12 cellular contexts compared by ENCODE assay signal in genomic region chr10:123156091-123156490, GRCh38. TPM values are rescaled to one million over a fixed set of nuclear protein-coding genes. Genes with fewer than 3 reads are reported as not detected.
DNase-seq lines count a peak whose midpoint lies in the region; ATAC-seq, FAIRE-seq and TF ChIP-seq lines count a peak whose summit lies in the region.
"Had no signal": no experiment of that assay in that cellular context is flagged by ENCODE, and none has a peak within 500 bp of the region (broad histone marks: within the 10 kb centered on the region; RNA-seq: fewer than 3 reads in every experiment).

No MANE protein-coding gene starts in this region.

- FAIRE-seq in K562 (lab: Jason Lieb, UNC) = no peak

- no peaks in the 10 kb centered on the region for H3K9me1 ChIP-seq in K562 (ENCODE audit: control insufficient read depth, insufficient read depth, low read length)

- TF ChIP-seq EP300 in K562 (IDR thresholded peaks at IDR 0.05; ENCODE audit: low read length) = no peak

- no peak for TF ChIP-seq POLR2A in K562 (conservative IDR thresholded peaks at IDR 0.05)

- no peak for ATAC-seq in K562
- ATAC-seq in GM19324 (IDR thresholded peaks at IDR 0.05; ENCODE audit: low FRiP score, unreplicated experiment) = no peak
- no peak for ATAC-seq in GM21528 (IDR thresholded peaks at IDR 0.05; ENCODE audit: low FRiP score, unreplicated experiment)

- in situ Hi-C loops in K562 (cut with MboI) = no loop called here

- peaks cover 59% of the 10 kb centered on the region for H3K36me3 Mint-ChIP-seq in activated CD4-positive, alpha-beta T cell treated with anti-CD3 and anti-CD28 coated beads, Interleukin-2, amount 10 ng/mL, durations not matched to agents 7 days and 5 days (ENCODE audit: low read depth)

- H3K4me3 Mint-ChIP-seq in activated CD4-positive, alpha-beta T cell treated with anti-CD3 and anti-CD28 coated beads, Interleukin-2, amount 10 ng/mL, durations not matched to agents 7 days and 5 days = peak overlapping the region; percentile 100

- peaks cover 64% of the 10 kb centered on the region for H3K36me3 ChIP-seq in K562 (ENCODE audit: control insufficient read depth, insufficient read depth, low read length)
- peaks cover 54% of the 10 kb centered on the region for H3K36me3 ChIP-seq in neuron (ENCODE audit: insufficient read depth, low read length)

- peaks cover 84% of the 10 kb centered on the region for H3K4me1 Mint-ChIP-seq in activated CD4-positive, alpha-beta T cell treated with anti-CD3 and anti-CD28 coated beads, Interleukin-2, amount 10 ng/mL, durations not matched to agents 7 days and 5 days

- H3K27ac Mint-ChIP-seq in activated CD4-positive, alpha-beta T cell treated with anti-CD3 and anti-CD28 coated beads, Interleukin-2, amount 10 ng/mL, durations not matched to agents 7 days and 5 days = peak overlapping the region; percentile 28

- H3K4me2 ChIP-seq in K562 (ENCODE audit: insufficient read depth, low read length) = peak overlapping the region; percentile 93

- no peaks in the 10 kb centered on the region for H3K9me3 Mint-ChIP-seq in activated CD4-positive, alpha-beta T cell treated with anti-CD3 and anti-CD28 coated beads, Interleukin-2, amount 10 ng/mL, durations not matched to agents 7 days and 5 days

- POLR2A ChIA-PET in activated CD4-positive, alpha-beta T cell treated with anti-CD3 and anti-CD28 coated beads, Interleukin-2, amount 10 ng/mL, durations not matched to agents 7 days and 5 days (lab: Charles Lee) = no interaction called here
- POLR2A ChIA-PET in K562 (lab: Yijun Ruan, JAX) = interaction anchor here (0.9 to 1.2 kb wide), 3 partner anchors 9 to 12 kb away, joined by 3 to 9 read pairs (median 4); no protein-coding TSS in a partner anchor

- H3K9me3 ChIP-seq in K562 (replicated peaks; ENCODE audit: control insufficient read depth, insufficient read depth, low read depth, low read length) (no peaks in the 10 kb centered on the region), neuron (ENCODE audit: low read length) (no peaks in the 10 kb centered on the region)

- intact Hi-C loops in K562 (cut with micrococcal nuclease) = no loop called here

- WGBS in K562 (ENCODE audit: insufficient coverage, low coverage, missing lambda C conversion rate) = 20% methylated on average over 2 of the region's 2 CpGs

- no peak for TF ChIP-seq CTCF in K562 (IDR thresholded peaks at IDR 0.05 in 2 of 3, conservative IDR thresholded peaks at IDR 0.05 in 1 of 3; ENCODE audit: insufficient read depth in 2 of 3, low read depth in 1 of 3, low read length in 3 of 3)

- H3K27ac ChIP-seq in K562 (ENCODE audit: extremely low read depth, low read depth, low read length) = no peak overlapping the region; the same call in 2 of the 3 replicates
- H3K27ac ChIP-seq: C4-2B had no signal

- no peak for TF ChIP-seq RAD21 in K562 (CRISPR knock-in tag; conservative IDR thresholded peaks at IDR 0.05 in 1 of 2, IDR thresholded peaks at IDR 0.05 in 1 of 2)

- peaks cover 9 to 33% of the 10 kb centered on the region in 2 experiments; a peak in 4 of 5 replicates for H3K4me1 ChIP-seq in K562 (replicated peaks in 1 of 2; ENCODE audit: control insufficient read depth in 2 of 2, insufficient read depth in 2 of 2, low read length in 2 of 2)
- H3K4me1 ChIP-seq in neuron (ENCODE audit: insufficient read depth, low read length) = peaks cover 35% of the 10 kb centered on the region

- BruUV-seq in K562 (replicated peaks; lab: Mats Ljungman, UMichigan) = TSS peak; percentile 23

- H4K20me1 ChIP-seq in K562 (replicated peaks; ENCODE audit: control insufficient read depth, insufficient read depth, low read length) = peaks cover 10% of the 10 kb centered on the region

- CTCF ChIA-PET in activated CD4-positive, alpha-beta T cell treated with anti-CD3 and anti-CD28 coated beads, Interleukin-2, amount 10 ng/mL, durations not matched to agents 7 days and 5 days (lab: Charles Lee) = interaction anchor here (0.6 kb wide), 1 partner anchor 872 kb away, joined by 3 read pairs; no protein-coding TSS in a partner anchor
- CTCF ChIA-PET in K562 (lab: Yijun Ruan, JAX; ENCODE audit: low intra/inter-chr PET ratio) = no interaction called here

- peak overlapping the region in 1 of 2 experiments; percentile 99; a peak in 2 of 4 replicates for H3K9ac ChIP-seq in K562 (ENCODE audit: insufficient read depth in 1 of 2, low read depth in 2 of 2, low read length in 2 of 2)

- no peaks in the 10 kb centered on the region for H3K27me3 ChIP-seq in K562 (ENCODE audit: control insufficient read depth in 2 of 2, insufficient read depth in 2 of 2, low read length in 2 of 2)
- H3K27me3 ChIP-seq in neuron (ENCODE audit: insufficient read depth, low read length) = peaks cover 23% of the 10 kb centered on the region

- H3K4me3 ChIP-seq in K562 = peak overlapping the region; percentile 90
- peak overlapping the region; percentile 95 for H3K4me3 ChIP-seq in neuron (ENCODE audit: low read length)

- peaks cover 70% of the 10 kb centered on the region for H3K79me2 ChIP-seq in K562 (ENCODE audit: control insufficient read depth, insufficient read depth, low read length)

- no peak for DNase-seq in activated CD4-positive, alpha-beta T cell treated with anti-CD3 and anti-CD28 coated beads, Interleukin-2, amount 10 ng/mL, durations not matched to agents 7 days and 5 days
- DNase-seq in activated CD4-positive, alpha-beta T cell treated with anti-CD3 and anti-CD28 coated beads for 4 hours = no peak
- DNase-seq in M059J (ENCODE audit: low read depth) (peak; percentile 24), K562 (ENCODE audit: extremely low read depth in 1 of 4, low spot score in 3 of 4) (no peak), NCI-H524 treated with DMSO at 0.1 percent for 48 hours (lab: John Stamatoyannopoulos, UW) (no peak)
- DNase-seq: activated CD4-positive, CD25-positive, alpha-beta regulatory T cell; kidney glomerular epithelial cell; NCI-H774 had no signal

- H2AFZ ChIP-seq in K562 (ENCODE audit: low read depth, low read length) (no peak overlapping the region), neuron (ENCODE audit: low read depth, low read length) (no peak overlapping the region)

- H3K27me3 Mint-ChIP-seq in activated CD4-positive, alpha-beta T cell treated with anti-CD3 and anti-CD28 coated beads, Interleukin-2, amount 10 ng/mL, durations not matched to agents 7 days and 5 days = peaks cover 13% of the 10 kb centered on the region

RNA-seq across cellular contexts. Expression of gene BUB3, which starts 1.9 kb away (rescaled TPM):
- total RNA-seq in activated CD4-positive, alpha-beta T cell treated with anti-CD3 and anti-CD28 coated beads, Interleukin-2, amount 10 ng/mL, durations not matched to agents 7 days and 5 days = 100 to 1,000 TPM; 224 to 255 TPM
- total RNA-seq in M059J (2014; rRNA removed; shearing (Covaris generic)) = 256 and 276 TPM in 2 replicates
- 149 and 187 TPM in 2 replicates for total RNA-seq in K562 (2011; cell fraction: chromatin; rRNA removed; ENCODE audit: low replicate concordance)
- total RNA-seq in K562 (2011; cell fraction: nucleolus; rRNA removed) = 124 and 136 TPM in 2 replicates
- total RNA-seq in K562 (2011; cell fraction: nucleoplasm; rRNA removed) = 122 and 148 TPM in 2 replicates
- total RNA-seq in K562 (2014; rRNA removed) = 167 and 343 TPM in 2 replicates
- 175 and 182 TPM in 2 replicates for total RNA-seq in K562 (2014; rRNA removed; fragmentation: Illumina TruSeq; extraction: Trizol)
- total RNA-seq in K562 (2015; rRNA removed; fragmentation: Illumina TruSeq; extraction: Trizol) = 176 TPM in 2 replicates
- 184 and 188 TPM in 2 replicates for total RNA-seq in K562 (2021)
- polyA plus RNA-seq in K562 (2011; rRNA removed) = 284 and 291 TPM in 2 replicates
- polyA plus RNA-seq in K562 (2011; cell fraction: cytosol; rRNA removed) = 229 and 238 TPM in 2 replicates
- 508 and 513 TPM in 2 replicates for polyA plus RNA-seq in K562 (2011; cell fraction: nucleus; rRNA removed)
- 240 and 296 TPM in 2 replicates for polyA plus RNA-seq in K562 (2012)
- polyA plus RNA-seq in K562 (2014; fragmentation: Illumina TruSeq; extraction: Trizol) = 225 and 269 TPM in 2 replicates
- 100 to 1,000 TPM; 597 to 761 TPM for polyA plus RNA-seq in K562 (2014; fragmentation: Nextera tagmentation; extraction: Ambion mirVana)
- polyA plus RNA-seq in K562 (2014; rRNA removed) = 226 and 272 TPM in 2 replicates
- polyA minus RNA-seq in K562 (2011; rRNA and poly(A)+ RNA removed) = 277 and 350 TPM in 2 replicates
- polyA minus RNA-seq in K562 (2011; cell fraction: cytosol; rRNA and poly(A)+ RNA removed) = 163 and 167 TPM in 2 replicates
- 142 and 231 TPM in 2 replicates for polyA minus RNA-seq in K562 (2011; cell fraction: nucleus; rRNA and poly(A)+ RNA removed)

RNA-seq across cellular contexts. Expression of gene HMX2, which starts 8.2 kb away (rescaled TPM):
- not detected for total RNA-seq in activated CD4-positive, alpha-beta T cell treated with anti-CD3 and anti-CD28 coated beads, Interleukin-2, amount 10 ng/mL, durations not matched to agents 7 days and 5 days
- total RNA-seq in M059J (2014; rRNA removed; shearing (Covaris generic)) = 0.07 and 0.96 TPM in 2 replicates
- 0.42 TPM in 1 of 2 replicates, not detected in the other for total RNA-seq in K562 (2011; cell fraction: chromatin; rRNA removed; ENCODE audit: low replicate concordance)
- total RNA-seq in K562 (2011; cell fraction: nucleolus; rRNA removed) = 0.33 TPM in 1 of 2 replicates, not detected in the other
- total RNA-seq in K562 (2011; cell fraction: nucleoplasm; rRNA removed) = 0.38 TPM in 1 of 2 replicates, not detected in the other
- total RNA-seq in K562 (2014; rRNA removed) = 0.36 and 0.37 TPM in 2 replicates
- total RNA-seq in K562 (2014; rRNA removed; fragmentation: Illumina TruSeq; extraction: Trizol) = 0.07 and 0.13 TPM in 2 replicates
- 0.07 TPM in 1 of 2 replicates, not detected in the other for total RNA-seq in K562 (2015; rRNA removed; fragmentation: Illumina TruSeq; extraction: Trizol)
- 0.40 and 0.58 TPM in 2 replicates for total RNA-seq in K562 (2021)
- 0.08 TPM in 1 of 2 replicates, not detected in the other for polyA plus RNA-seq in K562 (2011; rRNA removed)
- polyA plus RNA-seq in K562 (2011; cell fraction: cytosol; rRNA removed) = 0.10 TPM in 1 of 2 replicates, not detected in the other
- 0.20 TPM in 1 of 2 replicates, not detected in the other for polyA plus RNA-seq in K562 (2011; cell fraction: nucleus; rRNA removed)
- polyA plus RNA-seq in K562 (2012) = 0.26 and 0.44 TPM in 2 replicates
- 0.09 and 0.12 TPM in 2 replicates for polyA plus RNA-seq in K562 (2014; fragmentation: Illumina TruSeq; extraction: Trizol)
- not detected for polyA plus RNA-seq in K562 (2014; fragmentation: Nextera tagmentation; extraction: Ambion mirVana)
- 0.05 and 0.37 TPM in 2 replicates for polyA plus RNA-seq in K562 (2014; rRNA removed)
- polyA minus RNA-seq in K562 (2011; rRNA and poly(A)+ RNA removed) = not detected in 2 replicates
- not detected in 2 replicates for polyA minus RNA-seq in K562 (2011; cell fraction: cytosol; rRNA and poly(A)+ RNA removed)
- polyA minus RNA-seq in K562 (2011; cell fraction: nucleus; rRNA and poly(A)+ RNA removed) = not detected in 2 replicates

RNA-seq across cellular contexts. Expression of gene HMX3, which starts 20.3 kb away (rescaled TPM):
- total RNA-seq in activated CD4-positive, alpha-beta T cell treated with anti-CD3 and anti-CD28 coated beads, Interleukin-2, amount 10 ng/mL, durations not matched to agents 7 days and 5 days = not detected
- total RNA-seq in M059J (2014; rRNA removed; shearing (Covaris generic)) = not detected in 2 replicates
- 2.2 and 9.0 TPM in 2 replicates for total RNA-seq in K562 (2011; cell fraction: chromatin; rRNA removed; ENCODE audit: low replicate concordance)
- total RNA-seq in K562 (2011; cell fraction: nucleolus; rRNA removed) = 13.3 and 15.8 TPM in 2 replicates
- total RNA-seq in K562 (2011; cell fraction: nucleoplasm; rRNA removed) = 5.8 and 6.7 TPM in 2 replicates
- 26.8 and 42.7 TPM in 2 replicates for total RNA-seq in K562 (2014; rRNA removed)
- total RNA-seq in K562 (2014; rRNA removed; fragmentation: Illumina TruSeq; extraction: Trizol) = 0.41 and 0.58 TPM in 2 replicates
- total RNA-seq in K562 (2015; rRNA removed; fragmentation: Illumina TruSeq; extraction: Trizol) = 7.4 and 9.6 TPM in 2 replicates
- 43.2 and 43.5 TPM in 2 replicates for total RNA-seq in K562 (2021)
- polyA plus RNA-seq in K562 (2011; rRNA removed) = 1.2 and 2.8 TPM in 2 replicates
- 4.1 and 13.3 TPM in 2 replicates for polyA plus RNA-seq in K562 (2011; cell fraction: cytosol; rRNA removed)
- 3.4 and 9.2 TPM in 2 replicates for polyA plus RNA-seq in K562 (2011; cell fraction: nucleus; rRNA removed)
- 7.9 and 14.4 TPM in 2 replicates for polyA plus RNA-seq in K562 (2012)
- 0.55 and 2.8 TPM in 2 replicates for polyA plus RNA-seq in K562 (2014; fragmentation: Illumina TruSeq; extraction: Trizol)
- polyA plus RNA-seq in K562 (2014; fragmentation: Nextera tagmentation; extraction: Ambion mirVana) = not detected
- polyA plus RNA-seq in K562 (2014; rRNA removed) = 20.5 and 24.5 TPM in 2 replicates
- polyA minus RNA-seq in K562 (2011; rRNA and poly(A)+ RNA removed) = 0.33 and 0.56 TPM in 2 replicates
- 8.2 and 15.7 TPM in 2 replicates for polyA minus RNA-seq in K562 (2011; cell fraction: cytosol; rRNA and poly(A)+ RNA removed)
- polyA minus RNA-seq in K562 (2011; cell fraction: nucleus; rRNA and poly(A)+ RNA removed) = 4.8 and 5.0 TPM in 2 replicates
